In the genomic region with DNA sequence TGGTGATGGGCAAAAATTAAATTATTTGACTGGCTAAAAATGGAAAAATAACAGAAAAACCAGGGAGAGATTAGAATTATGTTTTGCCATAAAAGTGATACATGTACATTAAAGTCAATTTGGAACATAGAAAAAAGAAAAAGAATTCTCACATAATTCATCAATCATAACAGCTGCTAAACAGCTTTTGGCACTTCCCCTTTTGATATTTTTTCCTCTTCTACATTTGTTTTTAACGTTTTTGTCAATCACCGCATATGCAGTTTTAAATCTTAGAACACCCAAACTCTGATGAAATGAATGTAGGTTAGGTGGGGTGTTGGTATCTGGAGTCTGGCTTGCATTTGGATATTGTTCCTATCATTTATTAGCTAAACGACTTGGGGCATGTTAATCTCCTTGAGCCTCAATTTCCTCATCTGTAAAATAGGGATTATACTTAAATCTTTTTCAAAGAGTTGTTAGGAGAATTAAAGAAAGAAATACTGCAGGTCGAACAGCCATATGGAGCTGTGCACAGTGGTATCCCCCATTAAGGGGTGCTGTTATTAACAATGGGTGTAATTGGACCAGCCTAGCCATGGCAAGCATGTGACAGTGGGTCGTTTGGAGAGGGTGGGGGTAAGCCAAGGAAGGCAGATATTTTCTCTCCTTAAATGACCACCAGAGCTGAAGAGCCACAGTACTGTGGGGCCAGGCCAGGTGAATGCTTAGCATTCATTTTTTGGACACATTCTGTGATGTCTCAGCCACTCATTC, we compare ENCODE assay signal across 26 cellular contexts. TPM values are rescaled to one million over a fixed set of nuclear protein-coding genes. Genes with fewer than 3 reads are reported as not detected.
"Had no signal": no experiment of that assay in that cellular context is flagged by ENCODE, and none has a peak within 500 bp of the region (broad histone marks: within the 10 kb centered on the region; RNA-seq: fewer than 3 reads in every experiment).

No MANE protein-coding gene starts in this region.

- H2AFZ ChIP-seq: hepatocyte, neural progenitor cell, parathyroid adenoma had no signal

- H3K4me2 ChIP-seq: hepatocyte, neural progenitor cell, smooth muscle cell had no signal

- H3K9me3 Mint-ChIP-seq: stimulated activated naive CD8-positive, alpha-beta T cell treated with anti-CD3 and anti-CD28 coated beads, Interleukin-15, Interleukin-2, amounts not matched to agents 100 ng/mL and 50 ng/mL, for 24 hours; type B pancreatic cell had no signal

- H3K4me1 ChIP-seq: neural progenitor cell, parathyroid adenoma, right atrium auricular region, right lobe of liver, tibial nerve, uterus had no signal

- H3K4me1 Mint-ChIP-seq: neural progenitor cell had no signal

- H3K27me3 ChIP-seq: hepatocyte, neural progenitor cell, right atrium auricular region, right lobe of liver, tibial nerve, uterus had no signal

- H3K36me3 Mint-ChIP-seq: neural progenitor cell; stimulated activated naive B cell treated with anti-CD40 and anti-IgM and Interleukin-4, amounts not matched to agents 10 μg/mL and 1 μg/mL and 100 μg/mL, for 72 hours had no signal

- H3K9me3 ChIP-seq: left ventricle myocardium inferior, mucosa of descending colon, neutrophil, psoas muscle, right atrium auricular region, right lobe of liver, tibial nerve, uterus had no signal

- H3K27ac Mint-ChIP-seq: naive thymus-derived CD4-positive, alpha-beta T cell; nephron progenitor cell; neural progenitor cell; stimulated activated naive B cell treated with anti-CD40 and anti-IgM and Interleukin-4, amounts not matched to agents 10 μg/mL and 1 μg/mL and 100 μg/mL, for 72 hours; stimulated activated naive CD8-positive, alpha-beta T cell treated with anti-CD3 and anti-CD28 coated beads, Interleukin-15, Interleukin-2, amounts not matched to agents 100 ng/mL and 50 ng/mL, for 24 hours; type B pancreatic cell had no signal

- H3K27me3 Mint-ChIP-seq: type B pancreatic cell had no signal

- ATAC-seq: mucosa of descending colon; naive thymus-derived CD4-positive, alpha-beta T cell; psoas muscle; right lobe of liver; stimulated activated naive B cell treated with anti-CD40 and anti-IgM and Interleukin-4, amounts not matched to agents 10 μg/mL and 1 μg/mL and 100 μg/mL, for 72 hours had no signal

- H3K27ac ChIP-seq: hepatocyte, left ventricle myocardium inferior, neural progenitor cell, neutrophil, parathyroid adenoma, psoas muscle, right atrium auricular region, right lobe of liver, tibial nerve, uterus had no signal

- H3K36me3 ChIP-seq: left ventricle myocardium inferior, neural progenitor cell, neutrophil, right atrium auricular region, right lobe of liver, tibial nerve, uterus had no signal

- H3K4me3 Mint-ChIP-seq: naive thymus-derived CD4-positive, alpha-beta T cell; nephron progenitor cell; neural progenitor cell; stimulated activated naive B cell treated with anti-CD40 and anti-IgM and Interleukin-4, amounts not matched to agents 10 μg/mL and 1 μg/mL and 100 μg/mL, for 72 hours; stimulated activated naive CD8-positive, alpha-beta T cell treated with anti-CD3 and anti-CD28 coated beads, Interleukin-15, Interleukin-2, amounts not matched to agents 100 ng/mL and 50 ng/mL, for 24 hours; type B pancreatic cell had no signal

- H3K9ac ChIP-seq: neural progenitor cell, parathyroid adenoma had no signal

- H3K4me3 ChIP-seq: hepatocyte, left ventricle myocardium inferior, lung, mucosa of descending colon, neural progenitor cell, psoas muscle, right atrium auricular region, right lobe of liver, smooth muscle cell, tibial nerve, uterus had no signal

- DNase-seq: islet precursor cell; left ventricle myocardium inferior; midbrain; mucosa of descending colon; naive thymus-derived CD4-positive, alpha-beta T cell; nephron progenitor cell; occipital lobe; psoas muscle; right lobe of liver; stimulated activated CD4-positive, alpha-beta T cell treated with anti-CD3 and anti-CD28 coated beads, Interleukin-1b, Interleukin-23, amount 100 ng/mL, for 48 hours; stimulated activated CD4-positive, alpha-beta T cell treated with anti-CD3 and anti-CD28 coated beads, Interleukin-2, amount 100 ng/mL, for 48 hours; stimulated activated CD4-positive, alpha-beta T cell treated with anti-CD3 and anti-CD28 coated beads, Interleukin-4, amount 100 ng/mL, for 4 hours; stimulated activated CD8-positive, alpha-beta memory T cell treated with anti-CD3 and anti-CD28 coated beads, Interleukin-4, amount 100 ng/mL, for 48 hours; stimulated activated naive B cell treated with anti-CD40 and anti-IgM and Interleukin-4, amounts not matched to agents 10 μg/mL and 1 μg/mL and 100 μg/mL, for 72 hours; substantia nigra; uterus had no signal

RNA-seq across cellular contexts. Expression of gene NPR3, which starts 22.6 kb away (rescaled TPM):
- polyA plus RNA-seq: naive thymus-derived CD4-positive, alpha-beta T cell had no signal
